Comparison of ENCODE assay signal across 1 cellular context in the genomic region with DNA sequence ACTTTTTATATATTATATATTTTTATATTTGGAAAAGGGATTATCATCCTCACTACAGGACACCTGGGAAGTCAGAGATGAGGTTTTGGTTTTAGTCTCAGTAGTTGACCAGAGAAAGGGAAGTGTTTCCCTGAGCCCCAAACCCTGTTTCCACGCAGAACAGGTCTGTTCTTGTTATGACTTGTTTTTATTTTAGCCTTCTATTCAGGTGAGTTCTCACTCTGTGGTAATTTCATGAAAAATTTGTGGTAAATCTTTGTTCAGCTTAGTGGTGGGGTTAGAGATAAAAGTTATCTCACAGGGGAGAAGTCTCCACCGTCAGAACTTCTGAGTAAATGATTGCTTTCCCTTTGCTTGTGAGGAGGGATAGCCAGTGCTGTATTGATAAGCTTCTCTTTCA.
TF ChIP-seq lines count a peak whose summit lies in the region.

No MANE protein-coding gene starts in this region.

TF ChIP-seq in GM12878, 131 proteins besides CTCF, POLR2A, EP300 and RAD21 (continued from another document):
- TF ChIP-seq EGR1 (IDR thresholded peaks at IDR 0.05; ENCODE audit: borderline replicate concordance in 1 of 2, low read depth in 2 of 2, low read length in 2 of 2) = no peak
- TF ChIP-seq, protein P1, sequence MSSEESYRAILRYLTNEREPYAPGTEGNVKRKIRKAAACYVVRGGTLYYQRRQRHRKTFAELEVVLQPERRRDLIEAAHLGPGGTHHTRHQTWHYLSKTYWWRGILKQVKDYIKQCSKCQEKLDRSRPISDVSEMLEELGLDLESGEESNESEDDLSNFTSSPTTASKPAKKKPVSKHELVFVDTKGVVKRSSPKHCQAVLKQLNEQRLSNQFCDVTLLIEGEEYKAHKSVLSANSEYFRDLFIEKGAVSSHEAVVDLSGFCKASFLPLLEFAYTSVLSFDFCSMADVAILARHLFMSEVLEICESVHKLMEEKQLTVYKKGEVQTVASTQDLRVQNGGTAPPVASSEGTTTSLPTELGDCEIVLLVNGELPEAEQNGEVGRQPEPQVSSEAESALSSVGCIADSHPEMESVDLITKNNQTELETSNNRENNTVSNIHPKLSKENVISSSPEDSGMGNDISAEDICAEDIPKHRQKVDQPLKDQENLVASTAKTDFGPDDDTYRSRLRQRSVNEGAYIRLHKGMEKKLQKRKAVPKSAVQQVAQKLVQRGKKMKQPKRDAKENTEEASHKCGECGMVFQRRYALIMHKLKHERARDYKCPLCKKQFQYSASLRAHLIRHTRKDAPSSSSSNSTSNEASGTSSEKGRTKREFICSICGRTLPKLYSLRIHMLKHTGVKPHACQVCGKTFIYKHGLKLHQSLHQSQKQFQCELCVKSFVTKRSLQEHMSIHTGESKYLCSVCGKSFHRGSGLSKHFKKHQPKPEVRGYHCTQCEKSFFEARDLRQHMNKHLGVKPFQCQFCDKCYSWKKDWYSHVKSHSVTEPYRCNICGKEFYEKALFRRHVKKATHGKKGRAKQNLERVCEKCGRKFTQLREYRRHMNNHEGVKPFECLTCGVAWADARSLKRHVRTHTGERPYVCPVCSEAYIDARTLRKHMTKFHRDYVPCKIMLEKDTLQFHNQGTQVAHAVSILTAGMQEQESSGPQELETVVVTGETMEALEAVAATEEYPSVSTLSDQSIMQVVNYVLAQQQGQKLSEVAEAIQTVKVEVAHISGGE (CRISPR knock-in tag; IDR thresholded peaks at IDR 0.05) = no peak
- TF ChIP-seq CUX1 (IDR thresholded peaks at IDR 0.05; ENCODE audit: insufficient replicate concordance, low read depth, low read length) = no peak
- TF ChIP-seq, protein P2, sequence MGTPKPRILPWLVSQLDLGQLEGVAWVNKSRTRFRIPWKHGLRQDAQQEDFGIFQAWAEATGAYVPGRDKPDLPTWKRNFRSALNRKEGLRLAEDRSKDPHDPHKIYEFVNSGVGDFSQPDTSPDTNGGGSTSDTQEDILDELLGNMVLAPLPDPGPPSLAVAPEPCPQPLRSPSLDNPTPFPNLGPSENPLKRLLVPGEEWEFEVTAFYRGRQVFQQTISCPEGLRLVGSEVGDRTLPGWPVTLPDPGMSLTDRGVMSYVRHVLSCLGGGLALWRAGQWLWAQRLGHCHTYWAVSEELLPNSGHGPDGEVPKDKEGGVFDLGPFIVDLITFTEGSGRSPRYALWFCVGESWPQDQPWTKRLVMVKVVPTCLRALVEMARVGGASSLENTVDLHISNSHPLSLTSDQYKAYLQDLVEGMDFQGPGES (IDR thresholded peaks at IDR 0.05) = no peak
- no peak for TF ChIP-seq PML (IDR thresholded peaks at IDR 0.05; ENCODE audit: low read length)
- TF ChIP-seq IRF4 (IDR thresholded peaks at IDR 0.05; ENCODE audit: low read depth, low read length) = peak; percentile 63
- no peak for TF ChIP-seq ZNF592 (IDR thresholded peaks at IDR 0.05)
- no peak for TF ChIP-seq CHD2 (IDR thresholded peaks at IDR 0.05; ENCODE audit: borderline replicate concordance, low read depth, low read length)
- no peak for TF ChIP-seq SUZ12 (IDR thresholded peaks at IDR 0.05; ENCODE audit: unreplicated experiment)
- no peak for TF ChIP-seq RBBP5 (conservative IDR thresholded peaks at IDR 0.05)
- TF ChIP-seq, protein P3, sequence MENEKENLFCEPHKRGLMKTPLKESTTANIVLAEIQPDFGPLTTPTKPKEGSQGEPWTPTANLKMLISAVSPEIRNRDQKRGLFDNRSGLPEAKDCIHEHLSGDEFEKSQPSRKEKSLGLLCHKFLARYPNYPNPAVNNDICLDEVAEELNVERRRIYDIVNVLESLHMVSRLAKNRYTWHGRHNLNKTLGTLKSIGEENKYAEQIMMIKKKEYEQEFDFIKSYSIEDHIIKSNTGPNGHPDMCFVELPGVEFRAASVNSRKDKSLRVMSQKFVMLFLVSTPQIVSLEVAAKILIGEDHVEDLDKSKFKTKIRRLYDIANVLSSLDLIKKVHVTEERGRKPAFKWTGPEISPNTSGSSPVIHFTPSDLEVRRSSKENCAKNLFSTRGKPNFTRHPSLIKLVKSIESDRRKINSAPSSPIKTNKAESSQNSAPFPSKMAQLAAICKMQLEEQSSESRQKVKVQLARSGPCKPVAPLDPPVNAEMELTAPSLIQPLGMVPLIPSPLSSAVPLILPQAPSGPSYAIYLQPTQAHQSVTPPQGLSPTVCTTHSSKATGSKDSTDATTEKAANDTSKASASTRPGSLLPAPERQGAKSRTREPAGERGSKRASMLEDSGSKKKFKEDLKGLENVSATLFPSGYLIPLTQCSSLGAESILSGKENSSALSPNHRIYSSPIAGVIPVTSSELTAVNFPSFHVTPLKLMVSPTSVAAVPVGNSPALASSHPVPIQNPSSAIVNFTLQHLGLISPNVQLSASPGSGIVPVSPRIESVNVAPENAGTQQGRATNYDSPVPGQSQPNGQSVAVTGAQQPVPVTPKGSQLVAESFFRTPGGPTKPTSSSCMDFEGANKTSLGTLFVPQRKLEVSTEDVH (IDR thresholded peaks at IDR 0.05; ENCODE audit: low read depth, partially characterized antibody) = no peak
- TF ChIP-seq CEBPB (IDR thresholded peaks at IDR 0.05; ENCODE audit: borderline replicate concordance in 1 of 2, low read depth in 2 of 2, low read length in 2 of 2) = no peak
- TF ChIP-seq NFYA (IDR thresholded peaks at IDR 0.05; ENCODE audit: borderline replicate concordance, low read depth, low read length) = no peak
- no peak for TF ChIP-seq SREBF1 (IDR thresholded peaks at IDR 0.05; ENCODE audit: low read length)
- no peak for TF ChIP-seq E4F1 (IDR thresholded peaks at IDR 0.05; ENCODE audit: borderline replicate concordance, partially characterized antibody)
- no peak for TF ChIP-seq RFX5 (IDR thresholded peaks at IDR 0.05; ENCODE audit: low read depth, low read length)
- TF ChIP-seq JUND (IDR thresholded peaks at IDR 0.05; ENCODE audit: low read depth, low read length) = no peak
- TF ChIP-seq CHD4 (IDR thresholded peaks at IDR 0.05) = no peak
- TF ChIP-seq HDAC6 (IDR thresholded peaks at IDR 0.05; ENCODE audit: unreplicated experiment) = no peak
- TF ChIP-seq, protein P4, sequence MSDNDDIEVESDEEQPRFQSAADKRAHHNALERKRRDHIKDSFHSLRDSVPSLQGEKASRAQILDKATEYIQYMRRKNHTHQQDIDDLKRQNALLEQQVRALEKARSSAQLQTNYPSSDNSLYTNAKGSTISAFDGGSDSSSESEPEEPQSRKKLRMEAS (IDR thresholded peaks at IDR 0.05; ENCODE audit: low read depth, low read length) = no peak
- TF ChIP-seq YBX1 (IDR thresholded peaks at IDR 0.05) = no peak
- no peak for TF ChIP-seq SP1 (IDR thresholded peaks at IDR 0.05; ENCODE audit: low read depth, low read length)
- TF ChIP-seq GATAD2B (conservative IDR thresholded peaks at IDR 0.05; ENCODE audit: low read depth) = no peak
- TF ChIP-seq PAX5 (IDR thresholded peaks at IDR 0.05; ENCODE audit: borderline replicate concordance, low read depth, low read length) = 0 out of 2 replicates have a peak, but pooled peaks have one; percentile 32
- no peak for TF ChIP-seq TCF3 (IDR thresholded peaks at IDR 0.05; ENCODE audit: borderline replicate concordance, insufficient read depth, low read depth, low read length)
- peak; percentile 58 for TF ChIP-seq MEF2B (IDR thresholded peaks at IDR 0.05; ENCODE audit: partially characterized antibody, poor library complexity, severe bottlenecking)
- TF ChIP-seq STAT3 (IDR thresholded peaks at IDR 0.05; ENCODE audit: low read depth, low read length) = no peak
- TF ChIP-seq ATF3 (IDR thresholded peaks at IDR 0.05; ENCODE audit: borderline replicate concordance, extremely low read depth, low read depth, low read length) = no peak
- no peak for TF ChIP-seq SIN3A (IDR thresholded peaks at IDR 0.05; ENCODE audit: low read depth, low read length)
- no peak for TF ChIP-seq POU2F2 (IDR thresholded peaks at IDR 0.05; ENCODE audit: borderline replicate concordance, low read depth, low read length)
- peak; percentile 81 for TF ChIP-seq SKIL (IDR thresholded peaks at IDR 0.05; ENCODE audit: low read depth, poor library complexity, severe bottlenecking)
- no peak for TF ChIP-seq RELA (IDR thresholded peaks at IDR 0.05; ENCODE audit: borderline replicate concordance, partially characterized antibody)
- TF ChIP-seq CHD1 (IDR thresholded peaks at IDR 0.05; ENCODE audit: low read depth, low read length) = no peak
